Comparison of ENCODE assay signal across 15 cellular contexts in the genomic region with DNA sequence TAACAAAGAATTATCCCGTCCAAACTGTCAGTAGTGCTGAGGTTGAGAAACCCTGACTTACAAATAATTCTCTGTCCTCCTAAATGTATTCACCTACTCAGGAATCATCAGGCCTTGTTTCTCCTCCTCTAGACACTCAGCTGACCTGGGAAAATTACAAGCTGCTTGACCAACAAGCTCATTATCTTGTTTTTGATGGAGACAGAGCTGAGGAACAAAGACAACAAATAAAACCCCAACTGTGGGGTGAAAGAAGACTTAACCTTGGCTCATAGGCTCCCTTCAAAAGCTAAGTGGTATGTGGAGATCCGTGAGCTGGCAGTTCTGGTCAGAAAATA.
A peak's percentile ranks its signal among the peaks of the same experiment; 100 is the strongest.
DNase-seq lines count a peak whose midpoint lies in the region; ATAC-seq, FAIRE-seq and TF ChIP-seq lines count a peak whose summit lies in the region.
"Had no signal": no experiment of that assay in that cellular context is flagged by ENCODE, and none has a peak within 500 bp of the region (broad histone marks: within the 10 kb centered on the region; RNA-seq: fewer than 3 reads in every experiment).

No MANE protein-coding gene starts in this region.

- H3K36me3 ChIP-seq in astrocyte (ENCODE audit: insufficient read depth, low read length) (no peaks in the 10 kb centered on the region), left lung (no peaks in the 10 kb centered on the region), stomach (no peaks in the 10 kb centered on the region), ovary (no peaks in the 10 kb centered on the region)
- no peaks in the 10 kb centered on the region for H3K36me3 ChIP-seq in effector memory CD4-positive, alpha-beta T cell (ENCODE audit: control insufficient read depth, insufficient read depth, low read length)

- H3K27me3 ChIP-seq in AG04450 (ENCODE audit: control insufficient read depth, insufficient read depth, low read length): no peaks in the 10 kb centered on the region
- no peaks in the 10 kb centered on the region for H3K27me3 ChIP-seq in astrocyte (ENCODE audit: insufficient read depth, low read length)
- no peaks in the 10 kb centered on the region for H3K27me3 ChIP-seq in left lung
- H3K27me3 ChIP-seq in stomach: no peaks in the 10 kb centered on the region
- no peaks in the 10 kb centered on the region for H3K27me3 ChIP-seq in ovary
- no peaks in the 10 kb centered on the region for H3K27me3 ChIP-seq in effector memory CD4-positive, alpha-beta T cell (replicated peaks; ENCODE audit: control insufficient read depth, insufficient read depth, low read length, poor library complexity, severe bottlenecking)

- CTCF ChIA-PET in AG04450 (lab: Charles Lee): interaction anchor here (0.8 to 4.3 kb wide), 18 partner anchors 12 to 268 kb away, joined by 3 to 60 read pairs (median 6); partner anchors contain the start of gene RTN4

- no peak overlapping the region for H3K4me3 Mint-ChIP-seq in astrocyte (ENCODE audit: unreplicated experiment)
- H3K4me3 Mint-ChIP-seq: activated CD4-positive, alpha-beta T cell treated with anti-CD3 and anti-CD28 coated beads, Interleukin-2, amount 10 ng/mL, durations not matched to agents 24 days and 14 days; activated T-helper 1 cell treated with anti-CD3 and anti-CD28 coated beads, Interleukin-12 subunit alpha, Interleukin-12 subunit beta, Interleukin-2, Interleukin-4 antibody, amounts not matched to agents 30 ng/mL and 10 ng/mL and 1 ng/mL, durations not matched to agents 14 hours and 24 hours and 36 hours; effector memory CD8-positive, alpha-beta T cell had no signal

- TF ChIP-seq EP300 in stomach (IDR thresholded peaks at IDR 0.05): no peak
- TF ChIP-seq EP300 in ovary (IDR thresholded peaks at IDR 0.05): no peak

- WGBS in stomach, 5 donors: 47 to 75% (median 68%) methylated on average over 2 of the region's 2 CpGs
- 22 to 36% (median 32%) methylated on average over 2 of the region's 2 CpGs for WGBS in ovary, 3 donors

- H3K27ac Mint-ChIP-seq in astrocyte (ENCODE audit: unreplicated experiment): peak overlapping the region; percentile 8
- H3K27ac Mint-ChIP-seq: activated CD4-positive, alpha-beta T cell treated with anti-CD3 and anti-CD28 coated beads, Interleukin-2, amount 10 ng/mL, durations not matched to agents 24 days and 14 days; activated T-helper 1 cell treated with anti-CD3 and anti-CD28 coated beads, Interleukin-12 subunit alpha, Interleukin-12 subunit beta, Interleukin-2, Interleukin-4 antibody, amounts not matched to agents 30 ng/mL and 10 ng/mL and 1 ng/mL, durations not matched to agents 14 hours and 24 hours and 36 hours had no signal

- H3K9ac ChIP-seq in astrocyte (ENCODE audit: low read length): no peak overlapping the region

- H3K27me3 Mint-ChIP-seq in astrocyte (ENCODE audit: low read depth, unreplicated experiment): no peaks in the 10 kb centered on the region
- H3K27me3 Mint-ChIP-seq: activated CD4-positive, alpha-beta T cell treated with anti-CD3 and anti-CD28 coated beads, Interleukin-2, amount 10 ng/mL, durations not matched to agents 24 days and 14 days had no signal

- no peak for TF ChIP-seq POLR2A in stomach (IDR thresholded peaks at IDR 0.05)
- no peak for TF ChIP-seq POLR2A in ovary (IDR thresholded peaks at IDR 0.05)

- peak overlapping the region; percentile 57 for H3K4me2 ChIP-seq in astrocyte (ENCODE audit: low read length)

- H2AFZ ChIP-seq in astrocyte (ENCODE audit: low read depth, low read length): no peak overlapping the region

- intact Hi-C loops in left lung (cut with DNase I) (loop anchor here in 1 of 2 donors (10.0 kb wide), 2 partner anchors 123 to 153 kb away; no protein-coding TSS in a partner anchor), stomach (cut with DNase I; ENCODE audit: low total_unique reads) (loop anchor here (10.0 kb wide), 1 partner anchor 123 kb away; no protein-coding TSS in a partner anchor), ovary (cut with DNase I) (loop anchor here (5.0 to 10.0 kb wide), 4 partner anchors 53 to 263 kb away; no protein-coding TSS in a partner anchor)

- no peaks in the 10 kb centered on the region for H4K20me1 ChIP-seq in astrocyte (ENCODE audit: insufficient read depth, low read length)

- FAIRE-seq in astrocyte (lab: Jason Lieb, UNC): no peak
- FAIRE-seq: frontal cortex had no signal

- ATAC-seq in left lung (no peak), HG03378 (IDR thresholded peaks at IDR 0.05; ENCODE audit: unreplicated experiment) (no peak)
- ATAC-seq: effector memory CD8-positive, alpha-beta T cell had no signal

- no peak for DNase-seq in AG04450 (ENCODE audit: low read depth, low spot score)
- DNase-seq in astrocyte (ENCODE audit: low read depth): no peak
- no peak for DNase-seq in left lung
- DNase-seq in stomach: no peak
- no peak for DNase-seq in ovary
- no peak for DNase-seq in D341Med (ENCODE audit: low spot score)
- DNase-seq in effector memory CD4-positive, alpha-beta T cell: no peak
- DNase-seq: activated CD4-positive, alpha-beta T cell treated with anti-CD3 and anti-CD28 coated beads, Interleukin-2, amount 10 ng/mL, durations not matched to agents 24 days and 14 days; effector memory CD8-positive, alpha-beta T cell; NCI-H1092 treated with DMSO at 0.1 percent for 48 hours; stimulated activated CD4-positive, alpha-beta T cell treated with anti-CD3 and anti-CD28 coated beads, Interleukin-2, amount 100 ng/mL, for 48 hours had no signal

- H3K9me3 ChIP-seq in AG04450 (ENCODE audit: control insufficient read depth, insufficient read depth, low read length) (no peaks in the 10 kb centered on the region), astrocyte (ENCODE audit: insufficient read depth, low read depth, low read length) (no peaks in the 10 kb centered on the region), left lung (no peaks in the 10 kb centered on the region), stomach (no peaks in the 10 kb centered on the region), ovary (no peaks in the 10 kb centered on the region)
- no peaks in the 10 kb centered on the region for H3K9me3 ChIP-seq in effector memory CD4-positive, alpha-beta T cell (ENCODE audit: control insufficient read depth, low read length)
- H3K9me3 ChIP-seq: mucosa of descending colon had no signal

- H3K4me1 ChIP-seq in astrocyte (ENCODE audit: insufficient read depth, low read length): peaks cover 48% of the 10 kb centered on the region
- peaks cover 35 to 48% of the 10 kb centered on the region in 2 donors for H3K4me1 ChIP-seq in left lung
- peaks cover 32 to 64% (median 47%) of the 10 kb centered on the region in 4 donors for H3K4me1 ChIP-seq in stomach
- peaks cover 28% of the 10 kb centered on the region for H3K4me1 ChIP-seq in ovary (ENCODE audit: insufficient read depth)
- no peaks in the 10 kb centered on the region for H3K4me1 ChIP-seq in effector memory CD4-positive, alpha-beta T cell (ENCODE audit: control insufficient read depth, insufficient read depth, low read length, poor library complexity, severe bottlenecking)

- H3K27ac ChIP-seq in AG04450 (ENCODE audit: low read depth, low read length) (peak overlapping the region; percentile 72), astrocyte (ENCODE audit: low read depth, low read length) (no peak overlapping the region), left lung (peak overlapping the region; percentile 49 to 54), stomach (peak overlapping the region in 4 of 5 donors; percentile 20 to 75 (median 55)), ovary (peak overlapping the region in 1 of 2 donors; percentile 75)
- no peak overlapping the region for H3K27ac ChIP-seq in effector memory CD4-positive, alpha-beta T cell (ENCODE audit: insufficient read depth, low read length, poor library complexity, severe bottlenecking)

- peaks cover 2% of the 10 kb centered on the region for H3K36me3 Mint-ChIP-seq in astrocyte (ENCODE audit: low read depth, unreplicated experiment)

- H3K4me1 Mint-ChIP-seq in astrocyte (ENCODE audit: low read depth, unreplicated experiment): peaks cover 48% of the 10 kb centered on the region
- H3K4me1 Mint-ChIP-seq: activated CD4-positive, alpha-beta T cell treated with anti-CD3 and anti-CD28 coated beads, Interleukin-2, amount 10 ng/mL, durations not matched to agents 24 days and 14 days had no signal

- POLR2A ChIA-PET in AG04450 (lab: Yijun Ruan, JAX): interaction anchor here (1.3 to 9.0 kb wide), 4 partner anchors 47 to 118 kb away, joined by 3 to 79 read pairs (median 4); partner anchors contain the start of gene RTN4

- H3K9me3 Mint-ChIP-seq in astrocyte (ENCODE audit: unreplicated experiment): no peaks in the 10 kb centered on the region
- H3K9me3 Mint-ChIP-seq: activated CD4-positive, alpha-beta T cell treated with anti-CD3 and anti-CD28 coated beads, Interleukin-2, amount 10 ng/mL, durations not matched to agents 24 days and 14 days; activated T-helper 1 cell treated with anti-CD3 and anti-CD28 coated beads, Interleukin-12 subunit alpha, Interleukin-12 subunit beta, Interleukin-2, Interleukin-4 antibody, amounts not matched to agents 30 ng/mL and 10 ng/mL and 1 ng/mL, durations not matched to agents 14 hours and 24 hours and 36 hours; effector memory CD8-positive, alpha-beta T cell had no signal

- H3K79me2 ChIP-seq in astrocyte (ENCODE audit: insufficient read depth, low read length): peaks cover 8% of the 10 kb centered on the region

- TF ChIP-seq CTCF in AG04450 (IDR thresholded peaks at IDR 0.05; ENCODE audit: low read depth, low read length): no peak
- TF ChIP-seq CTCF in astrocyte (IDR thresholded peaks at IDR 0.05; ENCODE audit: insufficient read depth, low read depth, low read length): no peak
- no peak for TF ChIP-seq CTCF in left lung (IDR thresholded peaks at IDR 0.05)
- TF ChIP-seq CTCF in stomach (IDR thresholded peaks at IDR 0.05): no peak
- no peak for TF ChIP-seq CTCF in ovary (IDR thresholded peaks at IDR 0.05)

- H3K4me3 ChIP-seq in AG04450 (ENCODE audit: low read depth, low read length) (peak overlapping the region; percentile 15), astrocyte (ENCODE audit: insufficient read depth, low read depth, low read length) (no peak overlapping the region), left lung (no peak overlapping the region), stomach (no peak overlapping the region), ovary (no peak overlapping the region)
- H3K4me3 ChIP-seq in effector memory CD4-positive, alpha-beta T cell (ENCODE audit: insufficient read depth, low read depth, low read length, poor library complexity, severe bottlenecking): no peak overlapping the region
- H3K4me3 ChIP-seq: mucosa of descending colon had no signal

Comparison
In these comparisons a context has a peak if more than half of its experiments do, and no peak if none do; other contexts are left out.
1. H3K27ac ChIP-seq: peak in AG04450 (single experiment), left lung (2 of 2) and stomach (4 of 5); none in astrocyte (single experiment) and effector memory CD4-positive, alpha-beta T cell (single experiment).